In the genomic region with DNA sequence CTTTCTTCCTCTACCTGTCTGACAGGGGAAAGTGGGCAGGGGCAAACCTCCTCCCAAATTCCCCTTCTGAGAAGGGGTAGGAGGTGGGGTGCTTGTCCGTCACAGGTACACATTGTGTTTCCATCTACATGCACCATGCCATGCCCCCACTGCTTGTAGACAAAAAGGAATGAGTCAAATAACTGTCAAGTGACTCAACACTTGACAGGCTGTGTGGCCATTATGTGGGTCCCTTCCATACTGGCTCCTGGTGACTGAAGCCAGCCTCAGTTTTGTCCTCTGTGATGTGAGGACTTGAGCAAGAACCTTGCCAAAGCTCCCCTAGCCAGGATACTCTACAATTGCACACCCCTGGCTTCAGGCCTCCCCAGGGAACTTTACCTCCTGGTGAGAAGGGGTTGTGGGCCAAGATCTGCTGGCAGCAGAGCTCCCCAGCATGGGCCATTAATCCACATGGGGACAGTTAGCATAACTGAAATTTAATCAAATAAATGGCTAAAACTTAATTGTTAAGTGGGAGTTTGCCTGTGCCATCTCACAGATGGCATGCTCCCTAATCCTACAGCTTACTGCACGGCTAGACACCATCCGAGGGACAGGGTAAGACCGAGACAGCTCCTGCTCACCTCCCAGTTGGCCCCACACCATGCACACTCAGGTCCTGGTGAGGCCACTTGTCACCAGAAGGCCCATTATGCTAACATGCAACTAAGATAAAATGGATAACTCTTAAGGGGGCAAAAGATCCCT, we compare ENCODE assay signal across 11 cellular contexts.
DNase-seq lines count a peak whose midpoint lies in the region; ATAC-seq and TF ChIP-seq lines count a peak whose summit lies in the region.
"Had no signal": no experiment of that assay in that cellular context is flagged by ENCODE, and none has a peak within 500 bp of the region (broad histone marks: within the 10 kb centered on the region; RNA-seq: fewer than 3 reads in every experiment).

No MANE protein-coding gene starts in this region.

- ATAC-seq in GM18861 (IDR thresholded peaks at IDR 0.05; ENCODE audit: unreplicated experiment) (peak; percentile 21), GM21576 (IDR thresholded peaks at IDR 0.05; ENCODE audit: unreplicated experiment) (peak; percentile 4), HG03442 (IDR thresholded peaks at IDR 0.05; ENCODE audit: unreplicated experiment) (peak; percentile 30)
- no peak for ATAC-seq in activated CD8-positive, alpha-beta T cell treated with anti-CD3 and anti-CD28 coated beads for 36 hours
- ATAC-seq: gastroesophageal sphincter had no signal

- no peak overlapping the region for H3K27ac Mint-ChIP-seq in activated CD8-positive, alpha-beta T cell treated with anti-CD3 and anti-CD28 coated beads for 36 hours
- H3K27ac Mint-ChIP-seq: CD4-positive, CD25-positive, alpha-beta regulatory T cell had no signal

- in situ Hi-C loops in GM13977 (cut with MboI; ENCODE audit: low pct_unique_long_range_greater_than_20kb, low sequenced_read_pairs, unreplicated experiment): no loop called here

- POLR2A ChIA-PET in activated CD8-positive, alpha-beta T cell treated with anti-CD3 and anti-CD28 coated beads for 36 hours (lab: Charles Lee): no interaction called here

- TF ChIP-seq CTCF in activated CD8-positive, alpha-beta T cell treated with anti-CD3 and anti-CD28 coated beads for 36 hours (IDR thresholded peaks at IDR 0.05): no peak
- no peak for TF ChIP-seq CTCF in GM13977 (IDR thresholded peaks at IDR 0.05; ENCODE audit: extremely low read depth, insufficient read depth, missing control alignments)

- peaks cover 3% of the 10 kb centered on the region for H3K27me3 Mint-ChIP-seq in activated CD8-positive, alpha-beta T cell treated with anti-CD3 and anti-CD28 coated beads for 36 hours

- no peaks in the 10 kb centered on the region for H3K9me3 Mint-ChIP-seq in activated CD8-positive, alpha-beta T cell treated with anti-CD3 and anti-CD28 coated beads for 36 hours

- intact Hi-C loops in activated CD8-positive, alpha-beta T cell treated with anti-CD3 and anti-CD28 coated beads for 36 hours (cut with micrococcal nuclease): no loop called here

- peak; percentile 13 for DNase-seq in kidney tubule cell (ENCODE audit: low spot score)
- no peak for DNase-seq in stimulated activated CD4-positive, alpha-beta T cell treated with anti-CD3 and anti-CD28 coated beads, Interleukin-4, amount 100 ng/mL, for 4 hours
- no peak for DNase-seq in activated CD8-positive, alpha-beta T cell treated with anti-CD3 and anti-CD28 coated beads for 36 hours
- no peak for DNase-seq in GM13977 (ENCODE audit: low spot score)
- no peak for DNase-seq in GM19240 (ENCODE audit: insufficient read length, low spot score)
- DNase-seq: adrenal gland; CD4-positive, CD25-positive, alpha-beta regulatory T cell had no signal

- CTCF ChIA-PET in activated CD8-positive, alpha-beta T cell treated with anti-CD3 and anti-CD28 coated beads for 36 hours (lab: Charles Lee): no interaction called here

- H3K4me3 Mint-ChIP-seq in activated CD8-positive, alpha-beta T cell treated with anti-CD3 and anti-CD28 coated beads for 36 hours: no peak overlapping the region
- H3K4me3 Mint-ChIP-seq: CD4-positive, CD25-positive, alpha-beta regulatory T cell had no signal

- no peaks in the 10 kb centered on the region for H3K4me1 Mint-ChIP-seq in activated CD8-positive, alpha-beta T cell treated with anti-CD3 and anti-CD28 coated beads for 36 hours (ENCODE audit: low read depth)
- H3K4me1 Mint-ChIP-seq: CD4-positive, CD25-positive, alpha-beta regulatory T cell had no signal

- no peaks in the 10 kb centered on the region for H3K36me3 Mint-ChIP-seq in activated CD8-positive, alpha-beta T cell treated with anti-CD3 and anti-CD28 coated beads for 36 hours (ENCODE audit: low read depth)
- H3K36me3 Mint-ChIP-seq: CD4-positive, CD25-positive, alpha-beta regulatory T cell had no signal
